In the genomic region with DNA sequence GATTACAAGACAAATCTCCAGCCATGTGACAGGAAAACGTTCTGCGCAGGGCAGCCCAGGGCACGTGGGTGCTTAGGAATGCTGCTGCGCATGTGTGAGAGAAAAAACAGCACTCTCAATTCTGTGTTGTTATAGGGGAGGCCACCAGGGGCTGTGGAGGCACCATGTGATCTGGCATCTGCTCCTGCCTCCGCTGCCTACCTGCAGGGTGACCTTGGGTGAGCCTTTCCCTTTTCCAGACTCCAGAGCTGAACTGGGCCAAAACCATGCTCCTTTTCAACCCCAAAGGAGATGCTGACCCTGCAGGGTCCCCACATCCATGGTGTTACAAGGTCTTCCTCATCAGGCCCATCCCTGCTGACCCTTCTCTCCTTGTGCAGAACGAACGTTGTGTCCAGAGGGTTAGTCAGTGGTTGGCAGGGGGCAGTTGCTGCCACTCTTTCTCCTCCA, we compare ENCODE assay signal across 1 cellular context.
TF ChIP-seq lines count a peak whose summit lies in the region.

No MANE protein-coding gene starts in this region.

TF ChIP-seq in IMR-90, 13 proteins besides CTCF, POLR2A, EP300 and RAD21:
- TF ChIP-seq RFX5 (IDR thresholded peaks at IDR 0.05; ENCODE audit: low read depth, low read length) (no peak), MAFK (IDR thresholded peaks at IDR 0.05; ENCODE audit: low read depth, low read length) (no peak), FOS (IDR thresholded peaks at IDR 0.05; ENCODE audit: low read depth, low read length) (no peak), ELK1 (IDR thresholded peaks at IDR 0.05; ENCODE audit: borderline replicate concordance, low read depth, low read length) (no peak), USF2 (IDR thresholded peaks at IDR 0.05; ENCODE audit: low read depth, low read length) (peak; percentile 68), NFE2L2 (IDR thresholded peaks at IDR 0.05; ENCODE audit: low read depth, low read length) (no peak), CHD1 (IDR thresholded peaks at IDR 0.05; ENCODE audit: low read depth, low read length) (no peak)
